Comparison of ENCODE assay signal across 34 cellular contexts in genomic region chr19:11853358-11853757, GRCh38. TPM values are rescaled to one million over a fixed set of nuclear protein-coding genes. Genes with fewer than 3 reads are reported as not detected.
"Had no signal": no experiment of that assay in that cellular context is flagged by ENCODE, and none has a peak within 500 bp of the region (broad histone marks: within the 10 kb centered on the region; RNA-seq: fewer than 3 reads in every experiment).

No MANE protein-coding gene starts in this region.

- ATAC-seq: activated naive CD4-positive, alpha-beta T cell treated with anti-CD3 and anti-CD28 coated beads, Interleukin-2, amount 50 U/mL, for 72 hours; activated naive CD8-positive, alpha-beta T cell treated with anti-CD3 and anti-CD28 coated beads, Interleukin-2, amount 50 U/mL, for 24 hours; activated T-cell treated with anti-CD3 and anti-CD28 coated beads, Interleukin-2, amount 50 U/mL, for 4 hours; activated T-cell treated with anti-CD3 and anti-CD28 coated beads, Interleukin-2, amount 50 U/mL, for 72 hours; activated T-helper 17 cell treated with anti-CD3 and anti-CD28 coated beads, Interleukin-2, amount 50 U/mL, for 72 hours; body of pancreas had no signal

- H3K27ac ChIP-seq: adrenal gland, ascending aorta, body of pancreas, brain microvascular endothelial cell, breast epithelium, cardiac muscle cell had no signal

- FAIRE-seq: astrocyte, bronchial epithelial cell had no signal

- DNase-seq: activated effector memory CD4-positive, alpha-beta T cell treated with anti-CD3 and anti-CD28 coated beads, Interleukin-2, amount 50 U/mL, for 16 hours; activated effector memory CD4-positive, alpha-beta T cell treated with Interleukin-2 at 50 U/mL for 16 hours; activated gamma-delta T cell; activated gamma-delta T cell treated with Interleukin-2 at 50 U/mL for 16 hours; activated naive CD4-positive, alpha-beta T cell; activated naive CD4-positive, alpha-beta T cell treated with anti-CD3 and anti-CD28 coated beads for 36 hours; activated naive CD4-positive, alpha-beta T cell treated with anti-CD3 and anti-CD28 coated beads, Interleukin-2, amount 10 ng/mL, durations not matched to agents 7 days and 5 days; activated naive CD4-positive, alpha-beta T cell treated with anti-CD3 and anti-CD28 coated beads, Interleukin-2, amount 50 U/mL, for 16 hours; activated naive CD4-positive, alpha-beta T cell treated with Interleukin-2 at 50 U/mL for 16 hours; activated naive CD8-positive, alpha-beta T cell treated with anti-CD3 and anti-CD28 coated beads for 36 hours; activated naive CD8-positive, alpha-beta T cell treated with anti-CD3 and anti-CD28 coated beads, Interleukin-2, amount 10 ng/mL, durations not matched to agents 7 days and 5 days; activated naive CD8-positive, alpha-beta T cell treated with anti-CD3 and anti-CD28 coated beads, Interleukin-2, amount 50 U/mL, for 24 hours; activated T-cell treated with anti-CD3 and anti-CD28 coated beads, Interleukin-2, amount 50 U/mL, for 1 hour; activated T-cell treated with anti-CD3 and anti-CD28 coated beads, Interleukin-2, amount 50 U/mL, for 24 hours; activated T-cell treated with anti-CD3 and anti-CD28 coated beads, Interleukin-2, amount 50 U/mL, for 4 hours; activated T-cell treated with anti-CD3 and anti-CD28 coated beads, Interleukin-2, amount 50 U/mL, for 48 hours; activated T-cell treated with anti-CD3 and anti-CD28 coated beads, Interleukin-2, amount 50 U/mL, for 72 hours; adrenal gland; amniotic stem cell; amygdala; anterior cingulate cortex; aorta; body of pancreas; brain microvascular endothelial cell; caudate nucleus; central memory CD4-positive, alpha-beta T cell; cerebellar nuclear complex had no signal

- H3K4me3 ChIP-seq: adrenal gland, ascending aorta, body of pancreas, breast epithelium, cardiac muscle cell had no signal

- H3K9me3 ChIP-seq: adrenal gland, body of pancreas had no signal

- H3K36me3 ChIP-seq: adrenal gland, brain microvascular endothelial cell, breast epithelium, cardiac muscle cell had no signal

- H3K4me1 ChIP-seq: ascending aorta, breast epithelium had no signal

- H3K27me3 ChIP-seq: adrenal gland, ascending aorta, body of pancreas, brain microvascular endothelial cell, breast epithelium, cardiac muscle cell had no signal

RNA-seq across cellular contexts. Expression of gene ZNF439, which starts 4.8 kb away (rescaled TPM):
- total RNA-seq: astrocyte had no signal
- polyA plus RNA-seq: cardiac muscle cell had no signal

RNA-seq across cellular contexts. Expression of gene ZNF69, which starts 34.2 kb away (rescaled TPM):
- total RNA-seq: astrocyte had no signal

RNA-seq across cellular contexts. Expression of gene ZNF440, which starts 39.3 kb away (rescaled TPM):
- total RNA-seq: astrocyte had no signal

RNA-seq across cellular contexts. Expression of gene ZNF491, which starts 55.0 kb away (rescaled TPM):
- total RNA-seq: ascending aorta, astrocyte had no signal
